In genomic region chrX:72201836-72202536, GRCh38 we compare ENCODE assay signal across 10 cellular contexts. TPM values are rescaled to one million over a fixed set of nuclear protein-coding genes. Genes with fewer than 3 reads are reported as not detected.
DNase-seq lines count a peak whose midpoint lies in the region; ATAC-seq and TF ChIP-seq lines count a peak whose summit lies in the region.
"Had no signal": no experiment of that assay in that cellular context is flagged by ENCODE, and none has a peak within 500 bp of the region (broad histone marks: within the 10 kb centered on the region; RNA-seq: fewer than 3 reads in every experiment).

No MANE protein-coding gene starts in this region.

- H3F3A ChIP-seq in GM23338 (replicated peaks; ENCODE audit: low read depth) = no peaks in the 10 kb centered on the region

- no peaks in the 10 kb centered on the region for H3K27me3 Mint-ChIP-seq in GM23338 (ENCODE audit: insufficient read depth, low read depth, poor library complexity)

- H2AFZ ChIP-seq in GM23338 = no peak overlapping the region

- peak overlapping the region; percentile 38; the same call in 1 of the 3 replicates for H3K4me3 Mint-ChIP-seq in GM23338

- TF ChIP-seq CTCF in GM23338 (conservative IDR thresholded peaks at IDR 0.05; ENCODE audit: low read depth in 2 of 2) (no peak), vagina (IDR thresholded peaks at IDR 0.05) (no peak)

- H3K4me3 ChIP-seq in GM23338 (peak overlapping the region; percentile 36; the same call in 1 of the 2 replicates), vagina (no peak overlapping the region)
- H3K4me3 ChIP-seq: heart left ventricle had no signal

- peaks cover 22% of the 10 kb centered on the region; the same call in 2 of the 3 replicates for H3K4me1 Mint-ChIP-seq in GM23338

- H3K27me3 ChIP-seq in GM23338 (ENCODE audit: insufficient read depth) (no peaks in the 10 kb centered on the region), vagina (no peaks in the 10 kb centered on the region)
- H3K27me3 ChIP-seq: heart left ventricle had no signal

- peak overlapping the region; percentile 74 for H3K4me2 ChIP-seq in GM23338

- ATAC-seq in GM23338 (no peak), HG03196 (IDR thresholded peaks at IDR 0.05; ENCODE audit: unreplicated experiment) (no peak)
- ATAC-seq: heart left ventricle had no signal

- no peak for DNase-seq in GM23338 (ENCODE audit: low spot score)
- DNase-seq in SK-MEL-5 (ENCODE audit: low read depth, low spot score) = peak; percentile 1
- DNase-seq in fibroblast of gingiva (ENCODE audit: low read depth) = peak; percentile 68
- DNase-seq in renal cortical epithelial cell (ENCODE audit: low read depth) = peak; percentile 57
- DNase-seq in vagina (ENCODE audit: extremely low spot score in 2 of 2) = no peak
- DNase-seq in MV-4-11 (lab: John Stamatoyannopoulos, UW) = no peak
- no peak for DNase-seq in activated CD4-positive, alpha-beta T cell treated with anti-CD3 and anti-CD28 coated beads, Interleukin-2, amount 50 U/mL, for 48 hours
- DNase-seq: DMS153, heart left ventricle had no signal

- no peaks in the 10 kb centered on the region for H3K9me3 ChIP-seq in vagina
- H3K9me3 ChIP-seq: heart left ventricle had no signal

- peaks cover 39% of the 10 kb centered on the region for H3K36me3 Mint-ChIP-seq in GM23338 (ENCODE audit: low read depth)

- TF ChIP-seq POLR2A in vagina (IDR thresholded peaks at IDR 0.05) = no peak

- H3K27ac ChIP-seq in GM23338 (ENCODE audit: low read depth) (peak overlapping the region; percentile 53), vagina (no peak overlapping the region)
- H3K27ac ChIP-seq: heart left ventricle had no signal

- H3K9me2 ChIP-seq in GM23338 (ENCODE audit: insufficient read depth) = no peaks in the 10 kb centered on the region

- H3K27ac Mint-ChIP-seq in GM23338 = peak overlapping the region; percentile 65

- H3K79me2 ChIP-seq in GM23338 (replicated peaks; ENCODE audit: insufficient read depth) = 0 out of 2 replicates have a peak, but pooled peaks cover 3% of the 10 kb centered on the region

- no peaks in the 10 kb centered on the region for H3K9me3 Mint-ChIP-seq in GM23338

- H3K36me3 ChIP-seq in GM23338 (ENCODE audit: insufficient read depth) (peaks cover 7% of the 10 kb centered on the region; the same call in 1 of the 2 replicates), vagina (no peaks in the 10 kb centered on the region)

- intact Hi-C loops in vagina (cut with DNase I) = no loop called here

- peaks cover 24% of the 10 kb centered on the region for H3K4me1 ChIP-seq in GM23338 (ENCODE audit: insufficient read depth)
- H3K4me1 ChIP-seq in vagina = no peaks in the 10 kb centered on the region
- H3K4me1 ChIP-seq: heart left ventricle had no signal

- H4K20me1 ChIP-seq in GM23338 (replicated peaks; ENCODE audit: insufficient read depth) = 0 out of 2 replicates have a peak, but pooled peaks cover 6% of the 10 kb centered on the region

- in situ Hi-C loops in SK-MEL-5 (cut with HindIII; ENCODE audit: low pct_unique_long_range_greater_than_20kb, low sequenced_read_pairs) = no loop called here

TF ChIP-seq in GM23338, 12 proteins besides CTCF, POLR2A, EP300 and RAD21:
- TF ChIP-seq POLR2AphosphoS5 (IDR thresholded peaks at IDR 0.05; ENCODE audit: low read depth) (no peak), JUNB (IDR thresholded peaks at IDR 0.05; ENCODE audit: unreplicated experiment) (no peak), ZNF331 (CRISPR knock-in tag; IDR thresholded peaks at IDR 0.05; ENCODE audit: low read depth) (no peak), EZH2phosphoT487 (IDR thresholded peaks at IDR 0.05; ENCODE audit: unreplicated experiment) (no peak)

RNA-seq across cellular contexts. Expression of gene PIN4, which starts 20.4 kb away (rescaled TPM):
- total RNA-seq in GM23338 (2014; rRNA removed; shearing (Covaris generic)) = 3.5 and 7.2 TPM in 2 replicates
- 72.5 and 80.6 TPM in 2 replicates for polyA plus RNA-seq in GM23338 (2016; fragmentation: Nextera tagmentation; extraction: Ambion mirVana)
- total RNA-seq in SK-MEL-5 (2014; rRNA removed; shearing (Covaris generic)) = 15.9 and 20.9 TPM in 2 replicates
- polyA plus RNA-seq in SK-MEL-5 (2015; cell fraction: cytosol; rRNA removed) = 5.9 and 15.3 TPM in 2 replicates
- polyA plus RNA-seq in SK-MEL-5 (2015; cell fraction: nucleus; rRNA removed) = 4.2 and 4.4 TPM in 2 replicates
- total RNA-seq in renal cortical epithelial cell (14.1 and 14.3 TPM in 2 replicates), vagina (12.0 TPM)

RNA-seq across cellular contexts. Expression of gene ERCC6L, which starts 36.8 kb away (rescaled TPM):
- 21.2 and 23.1 TPM in 2 replicates for total RNA-seq in GM23338 (2014; rRNA removed; shearing (Covaris generic))
- polyA plus RNA-seq in GM23338 (2016; fragmentation: Nextera tagmentation; extraction: Ambion mirVana) = 8.3 and 11.3 TPM in 2 replicates
- total RNA-seq in SK-MEL-5 (2014; rRNA removed; shearing (Covaris generic)) = 5.5 and 5.8 TPM in 2 replicates
- 5.3 and 7.4 TPM in 2 replicates for polyA plus RNA-seq in SK-MEL-5 (2015; cell fraction: cytosol; rRNA removed)
- polyA plus RNA-seq in SK-MEL-5 (2015; cell fraction: nucleus; rRNA removed) = 5.7 and 11.7 TPM in 2 replicates
- total RNA-seq in renal cortical epithelial cell = 0.25 and 4.0 TPM in 2 replicates
- total RNA-seq in vagina = 0.74 TPM

Comparison
In these comparisons a context has a peak if more than half of its experiments do, and no peak if none do; other contexts are left out.
1. DNase-seq: peak in SK-MEL-5 (single experiment), fibroblast of gingiva (single experiment) and renal cortical epithelial cell (single experiment); none in GM23338 (single experiment), vagina (0 of 2), MV-4-11 (single experiment) and activated CD4-positive, alpha-beta T cell treated with anti-CD3 and anti-CD28 coated beads, Interleukin-2, amount 50 U/mL, for 48 hours (0 of 2).